In the genomic region with DNA sequence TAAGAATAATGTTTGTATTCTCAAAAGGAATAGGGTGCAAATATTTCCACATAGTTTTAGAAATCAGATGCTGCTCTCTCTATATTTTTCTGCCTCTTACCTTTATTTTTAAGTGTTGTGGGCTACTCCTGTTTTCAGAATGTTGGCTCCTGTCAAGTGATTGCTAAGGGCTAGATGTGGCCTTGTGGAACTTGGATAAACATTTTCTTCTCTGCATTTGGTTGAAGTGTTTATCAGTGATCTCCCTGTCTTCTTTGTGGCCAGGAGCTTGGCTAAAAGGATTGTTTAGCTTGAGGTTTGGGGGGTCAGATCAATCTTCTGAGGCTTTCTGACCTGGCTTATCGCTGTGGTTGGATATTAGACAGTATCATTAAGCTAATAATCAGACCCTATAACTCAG, we compare ENCODE assay signal across 1 cellular context.
TF ChIP-seq lines count a peak whose summit lies in the region.

No MANE protein-coding gene starts in this region.

TF ChIP-seq in SK-N-SH, 30 proteins besides CTCF, POLR2A, EP300 and RAD21 (continued from another document):
- TF ChIP-seq, protein P1, sequence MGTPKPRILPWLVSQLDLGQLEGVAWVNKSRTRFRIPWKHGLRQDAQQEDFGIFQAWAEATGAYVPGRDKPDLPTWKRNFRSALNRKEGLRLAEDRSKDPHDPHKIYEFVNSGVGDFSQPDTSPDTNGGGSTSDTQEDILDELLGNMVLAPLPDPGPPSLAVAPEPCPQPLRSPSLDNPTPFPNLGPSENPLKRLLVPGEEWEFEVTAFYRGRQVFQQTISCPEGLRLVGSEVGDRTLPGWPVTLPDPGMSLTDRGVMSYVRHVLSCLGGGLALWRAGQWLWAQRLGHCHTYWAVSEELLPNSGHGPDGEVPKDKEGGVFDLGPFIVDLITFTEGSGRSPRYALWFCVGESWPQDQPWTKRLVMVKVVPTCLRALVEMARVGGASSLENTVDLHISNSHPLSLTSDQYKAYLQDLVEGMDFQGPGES (IDR thresholded peaks at IDR 0.05; ENCODE audit: low read depth, low read length): no peak
- TF ChIP-seq, protein P2, sequence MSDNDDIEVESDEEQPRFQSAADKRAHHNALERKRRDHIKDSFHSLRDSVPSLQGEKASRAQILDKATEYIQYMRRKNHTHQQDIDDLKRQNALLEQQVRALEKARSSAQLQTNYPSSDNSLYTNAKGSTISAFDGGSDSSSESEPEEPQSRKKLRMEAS (IDR thresholded peaks at IDR 0.05; ENCODE audit: low read depth): no peak
- TF ChIP-seq MEF2A (IDR thresholded peaks at IDR 0.05; ENCODE audit: borderline replicate concordance, low read depth): no peak
- no peak for TF ChIP-seq POLR2AphosphoS5 (IDR thresholded peaks at IDR 0.05; ENCODE audit: low read depth, low read length)
- TF ChIP-seq NFIC (IDR thresholded peaks at IDR 0.05; ENCODE audit: borderline replicate concordance): no peak
- TF ChIP-seq USF2 (IDR thresholded peaks at IDR 0.05; ENCODE audit: borderline replicate concordance, low read depth, low read length): no peak
- TF ChIP-seq SIN3A (IDR thresholded peaks at IDR 0.05; ENCODE audit: borderline replicate concordance, low read depth, low read length): no peak
- no peak for TF ChIP-seq RXRA (IDR thresholded peaks at IDR 0.05; ENCODE audit: borderline replicate concordance, low read depth)
- TF ChIP-seq PBX3 (IDR thresholded peaks at IDR 0.05): no peak
- TF ChIP-seq, protein P3, sequence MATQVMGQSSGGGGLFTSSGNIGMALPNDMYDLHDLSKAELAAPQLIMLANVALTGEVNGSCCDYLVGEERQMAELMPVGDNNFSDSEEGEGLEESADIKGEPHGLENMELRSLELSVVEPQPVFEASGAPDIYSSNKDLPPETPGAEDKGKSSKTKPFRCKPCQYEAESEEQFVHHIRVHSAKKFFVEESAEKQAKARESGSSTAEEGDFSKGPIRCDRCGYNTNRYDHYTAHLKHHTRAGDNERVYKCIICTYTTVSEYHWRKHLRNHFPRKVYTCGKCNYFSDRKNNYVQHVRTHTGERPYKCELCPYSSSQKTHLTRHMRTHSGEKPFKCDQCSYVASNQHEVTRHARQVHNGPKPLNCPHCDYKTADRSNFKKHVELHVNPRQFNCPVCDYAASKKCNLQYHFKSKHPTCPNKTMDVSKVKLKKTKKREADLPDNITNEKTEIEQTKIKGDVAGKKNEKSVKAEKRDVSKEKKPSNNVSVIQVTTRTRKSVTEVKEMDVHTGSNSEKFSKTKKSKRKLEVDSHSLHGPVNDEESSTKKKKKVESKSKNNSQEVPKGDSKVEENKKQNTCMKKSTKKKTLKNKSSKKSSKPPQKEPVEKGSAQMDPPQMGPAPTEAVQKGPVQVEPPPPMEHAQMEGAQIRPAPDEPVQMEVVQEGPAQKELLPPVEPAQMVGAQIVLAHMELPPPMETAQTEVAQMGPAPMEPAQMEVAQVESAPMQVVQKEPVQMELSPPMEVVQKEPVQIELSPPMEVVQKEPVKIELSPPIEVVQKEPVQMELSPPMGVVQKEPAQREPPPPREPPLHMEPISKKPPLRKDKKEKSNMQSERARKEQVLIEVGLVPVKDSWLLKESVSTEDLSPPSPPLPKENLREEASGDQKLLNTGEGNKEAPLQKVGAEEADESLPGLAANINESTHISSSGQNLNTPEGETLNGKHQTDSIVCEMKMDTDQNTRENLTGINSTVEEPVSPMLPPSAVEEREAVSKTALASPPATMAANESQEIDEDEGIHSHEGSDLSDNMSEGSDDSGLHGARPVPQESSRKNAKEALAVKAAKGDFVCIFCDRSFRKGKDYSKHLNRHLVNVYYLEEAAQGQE (IDR thresholded peaks at IDR 0.05; ENCODE audit: low read depth, low read length): no peak
